ENCODE assay signal across 8 cellular contexts in the genomic region with DNA sequence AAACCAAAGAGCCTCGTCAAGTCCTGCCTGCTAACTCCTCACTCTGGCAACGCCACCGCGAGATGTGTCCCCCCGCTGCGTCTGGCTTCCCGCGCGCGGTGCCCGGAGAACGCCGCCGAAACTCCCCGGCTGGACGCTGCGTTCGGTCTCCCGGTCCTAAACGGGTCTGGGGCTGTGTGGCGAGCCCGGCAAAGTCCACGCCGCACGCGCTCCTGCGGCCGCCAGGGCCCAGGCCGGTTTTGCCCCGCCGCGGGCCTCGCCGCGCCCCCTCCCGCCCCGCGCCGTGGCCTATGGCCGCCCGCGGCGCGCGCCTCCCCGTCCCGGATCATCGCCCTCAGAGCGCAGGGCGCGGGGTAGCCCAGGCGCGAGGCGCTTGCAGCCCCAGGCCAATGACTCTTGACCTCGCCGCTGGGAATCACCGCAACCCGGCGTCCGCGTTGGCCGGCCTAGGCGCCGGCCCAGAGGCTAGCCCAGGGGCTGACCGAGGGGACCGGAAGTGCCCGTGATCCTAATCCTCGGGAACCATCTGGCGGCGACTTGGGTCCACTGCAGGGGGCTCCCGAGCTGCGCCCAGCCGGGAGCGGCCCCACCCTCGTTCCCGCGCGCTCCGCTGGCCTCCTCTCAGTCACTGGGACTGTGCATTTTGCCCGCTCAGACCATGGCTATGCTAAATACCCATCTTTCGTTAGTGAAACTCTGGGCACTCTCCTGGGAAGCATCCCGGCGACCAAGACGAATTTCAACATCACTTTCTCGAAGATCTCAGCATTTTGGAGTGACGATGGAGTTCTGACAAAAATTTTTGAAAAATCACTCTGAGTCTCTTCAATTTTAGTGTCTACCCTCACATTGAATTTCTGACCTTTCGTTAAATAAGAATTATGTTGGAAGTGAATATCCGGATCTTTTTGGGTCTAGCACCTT. TPM values are rescaled to one million over a fixed set of nuclear protein-coding genes. Genes with fewer than 3 reads are reported as not detected.
DNase-seq lines count a peak whose midpoint lies in the region; TF ChIP-seq lines count a peak whose summit lies in the region.

Gene AADAT, minus strand, starts transcription at position 214 of the 924 bp plus-strand sequence. CDS start 266 bp downstream, outside the sequence.

- H3K36me3 Mint-ChIP-seq in endodermal cell (ENCODE audit: low read depth) = peaks cover 30% of the 10 kb centered on the region

- H3K36me3 ChIP-seq in endodermal cell (ENCODE audit: control insufficient read depth, insufficient read depth, low read length) = peaks cover 37% of the 10 kb centered on the region

- DNase-seq in SIG-M5 treated with dmso at 0.1 percent for 504 hours (lab: John Stamatoyannopoulos, UW; ENCODE audit: unreplicated experiment) = peak; percentile 18
- no peak for DNase-seq in SIG-M5 (lab: John Stamatoyannopoulos, UW)
- DNase-seq in GOT3 (lab: John Stamatoyannopoulos, UW) = peak; percentile 15
- peak; percentile 83 for DNase-seq in LoVo (ENCODE audit: low spot score)
- peak; percentile 77 for DNase-seq in SW480 (ENCODE audit: low spot score)
- DNase-seq in endodermal cell = peak; percentile 96
- DNase-seq in lower leg skin (ENCODE audit: low spot score in 2 of 2) = peak; percentile 24 to 91
- DNase-seq in stromal cell of bone marrow (ENCODE audit: low read depth) = peak; percentile 56

- H3K4me3 Mint-ChIP-seq in endodermal cell = peak within 1 kb of the TSS; percentile 94

- H3K9ac ChIP-seq in endodermal cell (ENCODE audit: extremely low read depth, low read length, poor library complexity, severe bottlenecking) = peak within 1 kb of the TSS; percentile 88

- H3K27me3 Mint-ChIP-seq in endodermal cell (ENCODE audit: insufficient read depth) = peaks cover 2% of the 10 kb centered on the region

- intact Hi-C loops in lower leg skin (cut with DNase I; ENCODE audit: low total_unique reads) = no loop called here

- H3K4me3 ChIP-seq in endodermal cell (ENCODE audit: low read length) (peak within 1 kb of the TSS; percentile 99), lower leg skin (ENCODE audit: low read depth, poor library complexity, severe bottlenecking) (peak within 1 kb of the TSS; percentile 20)

- WGBS in endodermal cell (ENCODE audit: insufficient coverage in 1 of 2, insufficient read length in 1 of 2), 2 experiments = 3 to 4% methylated on average over 50 to 88 of the region's 88 CpGs
- 4% methylated on average over 38 to 50 of the region's 88 CpGs for WGBS in lower leg skin, 2 donors

- peak within 1 kb of the TSS; percentile 90 for H3K27ac Mint-ChIP-seq in endodermal cell

- H3K9me3 ChIP-seq in endodermal cell (ENCODE audit: control insufficient read depth, low read length) = peaks cover 13% of the 10 kb centered on the region

- H3K4me1 Mint-ChIP-seq in endodermal cell = peaks cover 23% of the 10 kb centered on the region

- H3K27ac ChIP-seq in endodermal cell (ENCODE audit: low read depth, low read length) = peak within 1 kb of the TSS; percentile 77

- H3K27me3 ChIP-seq in endodermal cell (ENCODE audit: control insufficient read depth, insufficient read depth, low read length, poor library complexity, severe bottlenecking) = no peaks in the 10 kb centered on the region

- TF ChIP-seq CTCF in endodermal cell (conservative IDR thresholded peaks at IDR 0.05) (peak; percentile 85), lower leg skin (IDR thresholded peaks at IDR 0.05) (no peak)

- TF ChIP-seq POLR2A in lower leg skin (IDR thresholded peaks at IDR 0.05) = no peak

- peaks cover 9% of the 10 kb centered on the region for H3K9me3 Mint-ChIP-seq in endodermal cell

- H3K4me1 ChIP-seq in endodermal cell (ENCODE audit: control insufficient read depth, insufficient read depth, low read length) = peaks cover 6% of the 10 kb centered on the region

RNA-seq across cellular contexts. Expression of gene AADAT, which starts in this region (rescaled TPM):
- total RNA-seq in endodermal cell (10 to 100 TPM; 34.4 to 42.3 TPM), lower leg skin (10 to 100 TPM in 1 of 4 donors, 1 to 10 TPM in 1, under 1 TPM in 2; 0.38 to 10.3 (median 0.97) TPM)
- 38.0 TPM for polyA plus RNA-seq in endodermal cell (2013, experiment 1 of 2)
- 37.5 TPM for polyA plus RNA-seq in endodermal cell (2013, experiment 2 of 2)
